In genomic region chr5:86748538-86749105, GRCh38 we compare ENCODE assay signal across 20 cellular contexts.
"Had no signal": no experiment of that assay in that cellular context is flagged by ENCODE, and none has a peak within 500 bp of the region (broad histone marks: within the 10 kb centered on the region; RNA-seq: fewer than 3 reads in every experiment).

No MANE protein-coding gene starts in this region.

- ATAC-seq: activated CD8-positive, alpha-beta T cell treated with anti-CD3 and anti-CD28 coated beads for 36 hours; activated naive CD8-positive, alpha-beta T cell treated with anti-CD3 and anti-CD28 coated beads, Interleukin-2, amount 50 U/mL, for 24 hours; heart right ventricle; left cardiac atrium; naive thymus-derived CD8-positive, alpha-beta T cell; stimulated activated naive CD8-positive, alpha-beta T cell treated with anti-CD3 and anti-CD28 coated beads, Interleukin-15, Interleukin-2, amounts not matched to agents 100 U/mL and 50 U/mL, for 24 hours had no signal

- H3K4me3 Mint-ChIP-seq: activated CD4-positive, alpha-beta T cell treated with anti-CD3 and anti-CD28 coated beads, Interleukin-2, amount 10 ng/mL, durations not matched to agents 24 days and 14 days; activated CD8-positive, alpha-beta T cell treated with anti-CD3 and anti-CD28 coated beads for 36 hours; activated naive CD4-positive, alpha-beta T cell treated with anti-CD3 and anti-CD28 coated beads, Interleukin-2, amount 10 ng/mL, durations not matched to agents 7 days and 5 days; activated naive CD8-positive, alpha-beta T cell treated with anti-CD3 and anti-CD28 coated beads, Interleukin-2, amount 50 U/mL, for 24 hours; activated T-cell treated with anti-CD3 and anti-CD28 coated beads, Interleukin-2, amount 50 U/mL, for 24 hours; brain; immature natural killer cell; naive thymus-derived CD8-positive, alpha-beta T cell had no signal

- H3K27me3 ChIP-seq: esophagus squamous epithelium, heart right ventricle, right atrium auricular region, tibial artery, uterus had no signal

- H3K9me3 ChIP-seq: esophagus squamous epithelium, heart right ventricle, prostate gland, right atrium auricular region, tibial artery, uterus had no signal

- H3K27me3 Mint-ChIP-seq: activated CD4-positive, alpha-beta T cell treated with anti-CD3 and anti-CD28 coated beads, Interleukin-2, amount 10 ng/mL, durations not matched to agents 24 days and 14 days; activated CD8-positive, alpha-beta T cell treated with anti-CD3 and anti-CD28 coated beads for 36 hours; activated naive CD4-positive, alpha-beta T cell treated with anti-CD3 and anti-CD28 coated beads, Interleukin-2, amount 10 ng/mL, durations not matched to agents 7 days and 5 days; activated naive CD8-positive, alpha-beta T cell treated with anti-CD3 and anti-CD28 coated beads, Interleukin-2, amount 50 U/mL, for 24 hours; activated T-cell treated with anti-CD3 and anti-CD28 coated beads, Interleukin-2, amount 50 U/mL, for 24 hours; brain had no signal

- H3K36me3 ChIP-seq: esophagus squamous epithelium, heart right ventricle, prostate gland, right atrium auricular region, tibial artery, uterus had no signal

- H3K27ac ChIP-seq: coronary artery, esophagus squamous epithelium, heart right ventricle, prostate gland, right atrium auricular region, tibial artery, uterus had no signal

- H3K4me3 ChIP-seq: coronary artery, esophagus squamous epithelium, heart right ventricle, prostate gland, right atrium auricular region, tibial artery, uterus had no signal

- H3K36me3 Mint-ChIP-seq: activated naive CD4-positive, alpha-beta T cell treated with anti-CD3 and anti-CD28 coated beads, Interleukin-2, amount 10 ng/mL, durations not matched to agents 7 days and 5 days; brain; immature natural killer cell; naive thymus-derived CD8-positive, alpha-beta T cell had no signal

- H3K27ac Mint-ChIP-seq: activated CD4-positive, alpha-beta T cell treated with anti-CD3 and anti-CD28 coated beads, Interleukin-2, amount 10 ng/mL, durations not matched to agents 24 days and 14 days; activated CD8-positive, alpha-beta T cell treated with anti-CD3 and anti-CD28 coated beads for 36 hours; activated naive CD4-positive, alpha-beta T cell treated with anti-CD3 and anti-CD28 coated beads, Interleukin-2, amount 10 ng/mL, durations not matched to agents 7 days and 5 days; activated naive CD8-positive, alpha-beta T cell treated with anti-CD3 and anti-CD28 coated beads, Interleukin-2, amount 50 U/mL, for 24 hours; activated T-cell treated with anti-CD3 and anti-CD28 coated beads, Interleukin-2, amount 50 U/mL, for 24 hours; brain; immature natural killer cell; naive thymus-derived CD8-positive, alpha-beta T cell had no signal

- H3K9me3 Mint-ChIP-seq: activated CD4-positive, alpha-beta T cell treated with anti-CD3 and anti-CD28 coated beads, Interleukin-2, amount 10 ng/mL, durations not matched to agents 24 days and 14 days; activated CD8-positive, alpha-beta T cell treated with anti-CD3 and anti-CD28 coated beads for 36 hours; activated naive CD4-positive, alpha-beta T cell treated with anti-CD3 and anti-CD28 coated beads, Interleukin-2, amount 10 ng/mL, durations not matched to agents 7 days and 5 days; activated naive CD8-positive, alpha-beta T cell treated with anti-CD3 and anti-CD28 coated beads, Interleukin-2, amount 50 U/mL, for 24 hours; activated T-cell treated with anti-CD3 and anti-CD28 coated beads, Interleukin-2, amount 50 U/mL, for 24 hours had no signal

- H3K4me1 ChIP-seq: esophagus squamous epithelium, heart right ventricle, prostate gland, right atrium auricular region, tibial artery, uterus had no signal

- DNase-seq: activated CD4-positive, alpha-beta T cell treated with anti-CD3 and anti-CD28 coated beads, Interleukin-2, amount 10 ng/mL, durations not matched to agents 24 days and 14 days; activated CD8-positive, alpha-beta T cell treated with anti-CD3 and anti-CD28 coated beads for 36 hours; activated naive CD4-positive, alpha-beta T cell treated with anti-CD3 and anti-CD28 coated beads, Interleukin-2, amount 10 ng/mL, durations not matched to agents 7 days and 5 days; activated naive CD8-positive, alpha-beta T cell treated with anti-CD3 and anti-CD28 coated beads, Interleukin-2, amount 50 U/mL, for 24 hours; activated T-cell treated with anti-CD3 and anti-CD28 coated beads, Interleukin-2, amount 50 U/mL, for 24 hours; anterior cingulate cortex; esophagus squamous epithelium; heart right ventricle; immature natural killer cell; left cardiac atrium; naive thymus-derived CD8-positive, alpha-beta T cell; stimulated activated naive CD8-positive, alpha-beta T cell treated with anti-CD3 and anti-CD28 coated beads, Interleukin-15, Interleukin-2, amounts not matched to agents 100 U/mL and 50 U/mL, for 24 hours; substantia nigra; T-helper 9 cell; tibial artery; uterus had no signal

- H3K4me1 Mint-ChIP-seq: activated CD4-positive, alpha-beta T cell treated with anti-CD3 and anti-CD28 coated beads, Interleukin-2, amount 10 ng/mL, durations not matched to agents 24 days and 14 days; activated naive CD4-positive, alpha-beta T cell treated with anti-CD3 and anti-CD28 coated beads, Interleukin-2, amount 10 ng/mL, durations not matched to agents 7 days and 5 days; activated naive CD8-positive, alpha-beta T cell treated with anti-CD3 and anti-CD28 coated beads, Interleukin-2, amount 50 U/mL, for 24 hours; brain; immature natural killer cell; naive thymus-derived CD8-positive, alpha-beta T cell had no signal
